8 cellular contexts compared by ENCODE assay signal in genomic region chr1:227945891-227946623, GRCh38. TPM values are rescaled to one million over a fixed set of nuclear protein-coding genes. Genes with fewer than 3 reads are reported as not detected.
DNase-seq lines count a peak whose midpoint lies in the region; ATAC-seq, FAIRE-seq and TF ChIP-seq lines count a peak whose summit lies in the region.

No MANE protein-coding gene starts in this region.

- H3K27ac Mint-ChIP-seq in activated naive CD4-positive, alpha-beta T cell treated with anti-CD3 and anti-CD28 coated beads, Interleukin-2, amount 50 U/mL, for 24 hours, result no peak overlapping the region
- H3K27ac Mint-ChIP-seq in neural progenitor cell, result no peak overlapping the region

- H3K27ac ChIP-seq in fibroblast of lung (ENCODE audit: insufficient read depth, low read length), result no peak overlapping the region
- no peak overlapping the region for H3K27ac ChIP-seq in neural progenitor cell

- peak overlapping the region; percentile 76 for H3K4me3 Mint-ChIP-seq in activated naive CD4-positive, alpha-beta T cell treated with anti-CD3 and anti-CD28 coated beads, Interleukin-2, amount 50 U/mL, for 24 hours
- peak overlapping the region; percentile 84 for H3K4me3 Mint-ChIP-seq in neural progenitor cell

- peaks cover 3% of the 10 kb centered on the region for H3K4me1 ChIP-seq in fibroblast of lung (ENCODE audit: control insufficient read depth, extremely low read depth, insufficient read depth, low read length)
- H3K4me1 ChIP-seq in neural progenitor cell, result peaks cover 5% of the 10 kb centered on the region

- H3K9ac ChIP-seq in fibroblast of lung (ENCODE audit: insufficient read depth, low read length), result no peak overlapping the region
- H3K9ac ChIP-seq in neural progenitor cell, result no peak overlapping the region

- FAIRE-seq in D721Med (lab: Jason Lieb, UNC), result no peak

- no peaks in the 10 kb centered on the region for H4K20me1 ChIP-seq in fibroblast of lung (ENCODE audit: control insufficient read depth, extremely low read depth, insufficient read depth, low read length)
- peaks cover 14% of the 10 kb centered on the region for H4K20me1 ChIP-seq in neural progenitor cell (ENCODE audit: low read depth)

- DNase-seq in activated naive CD4-positive, alpha-beta T cell (lab: John Stamatoyannopoulos, UW), result no peak
- DNase-seq in T1000 (lab: John Stamatoyannopoulos, UW) (peak; percentile 65), fibroblast of lung (ENCODE audit: low read depth in 2 of 2) (peak; percentile 71 to 80), neural progenitor cell (ENCODE audit: low spot score) (no peak), NCI-H1048 (lab: John Stamatoyannopoulos, UW) (no peak), D721Med (ENCODE audit: insufficient read length, low spot score) (no peak)

- H3K4me2 ChIP-seq in fibroblast of lung (ENCODE audit: extremely low read depth, insufficient read depth, low read length) (peak overlapping the region; percentile 59), neural progenitor cell (peak overlapping the region; percentile 97)

- no peaks in the 10 kb centered on the region for H3K36me3 Mint-ChIP-seq in activated naive CD4-positive, alpha-beta T cell treated with anti-CD3 and anti-CD28 coated beads, Interleukin-2, amount 50 U/mL, for 24 hours
- no peaks in the 10 kb centered on the region for H3K36me3 Mint-ChIP-seq in neural progenitor cell

- no peaks in the 10 kb centered on the region for H3K36me3 ChIP-seq in fibroblast of lung (ENCODE audit: control insufficient read depth, insufficient read depth, low read length)
- H3K36me3 ChIP-seq in neural progenitor cell, result no peaks in the 10 kb centered on the region

- H3K27me3 ChIP-seq in fibroblast of lung (ENCODE audit: control insufficient read depth, insufficient read depth, low read length) (no peaks in the 10 kb centered on the region), neural progenitor cell (peaks cover 28% of the 10 kb centered on the region)

- no peaks in the 10 kb centered on the region for H3K9me3 Mint-ChIP-seq in activated naive CD4-positive, alpha-beta T cell treated with anti-CD3 and anti-CD28 coated beads, Interleukin-2, amount 50 U/mL, for 24 hours
- H3K9me3 Mint-ChIP-seq in neural progenitor cell, result no peaks in the 10 kb centered on the region

- no peaks in the 10 kb centered on the region for H3K79me2 ChIP-seq in fibroblast of lung (ENCODE audit: control insufficient read depth, insufficient read depth, low read length)
- no peaks in the 10 kb centered on the region for H3K79me2 ChIP-seq in neural progenitor cell (ENCODE audit: low read depth)

- H2AFZ ChIP-seq in fibroblast of lung (ENCODE audit: low read length) (no peak overlapping the region), neural progenitor cell (replicated peaks) (no peak overlapping the region)

- H3K9me3 ChIP-seq in fibroblast of lung (ENCODE audit: control insufficient read depth, insufficient read depth, low read depth, low read length) (no peaks in the 10 kb centered on the region), neural progenitor cell (ENCODE audit: low read depth) (no peaks in the 10 kb centered on the region)

- peaks cover 6% of the 10 kb centered on the region for H3K4me1 Mint-ChIP-seq in activated naive CD4-positive, alpha-beta T cell treated with anti-CD3 and anti-CD28 coated beads, Interleukin-2, amount 50 U/mL, for 24 hours
- peaks cover 21% of the 10 kb centered on the region for H3K4me1 Mint-ChIP-seq in neural progenitor cell

- TF ChIP-seq CTCF in fibroblast of lung (conservative IDR thresholded peaks at IDR 0.05 in 1 of 2, IDR thresholded peaks at IDR 0.05 in 1 of 2; ENCODE audit: low read depth in 1 of 2, low read length in 2 of 2) (no peak), neural progenitor cell (IDR thresholded peaks at IDR 0.05) (no peak), D721Med (IDR thresholded peaks at IDR 0.05; ENCODE audit: insufficient read depth, missing control alignments) (no peak)

- peaks cover 3% of the 10 kb centered on the region for H3K27me3 Mint-ChIP-seq in activated naive CD4-positive, alpha-beta T cell treated with anti-CD3 and anti-CD28 coated beads, Interleukin-2, amount 50 U/mL, for 24 hours
- peaks cover 4% of the 10 kb centered on the region for H3K27me3 Mint-ChIP-seq in neural progenitor cell (ENCODE audit: insufficient read depth, low read depth)

- H3K4me3 ChIP-seq in fibroblast of lung (replicated peaks in 1 of 4; ENCODE audit: control extremely low read depth in 1 of 4, insufficient read depth in 1 of 4, low read depth in 3 of 4, low read length in 4 of 4), result peak overlapping the region in 3 of 4 experiments; percentile 20 to 64 (median 32)
- peak overlapping the region; percentile 82 for H3K4me3 ChIP-seq in neural progenitor cell

- peaks cover 14% of the 10 kb centered on the region for H3F3A ChIP-seq in neural progenitor cell (ENCODE audit: low read depth)

- peak; percentile 32 for ATAC-seq in HG03108 (IDR thresholded peaks at IDR 0.05; ENCODE audit: unreplicated experiment)

RNA-seq across cellular contexts. Expression of gene WNT9A, which starts 1.7 kb away (rescaled TPM):
- total RNA-seq in fibroblast of lung (1.0 and 5.3 TPM in 2 replicates), neural progenitor cell (ENCODE audit: low replicate concordance) (1.4 and 2.7 TPM in 2 replicates)
- polyA plus RNA-seq in fibroblast of lung, result 1.0 and 2.7 TPM in 2 replicates
- 0.89 and 2.8 TPM in 2 replicates for polyA plus RNA-seq in fibroblast of lung (2012)
- polyA minus RNA-seq in fibroblast of lung (ENCODE audit: low replicate concordance), result 0.31 and 5.8 TPM in 2 replicates

Comparison
In these comparisons a context has a peak if more than half of its experiments do, and no peak if none do; other contexts are left out.
1. DNase-seq: peak in T1000 (single experiment) and fibroblast of lung (2 of 2); none in activated naive CD4-positive, alpha-beta T cell (0 of 4), neural progenitor cell (single experiment), NCI-H1048 (single experiment) and D721Med (single experiment).